Comparison of ENCODE assay signal across 12 cellular contexts in the genomic region with DNA sequence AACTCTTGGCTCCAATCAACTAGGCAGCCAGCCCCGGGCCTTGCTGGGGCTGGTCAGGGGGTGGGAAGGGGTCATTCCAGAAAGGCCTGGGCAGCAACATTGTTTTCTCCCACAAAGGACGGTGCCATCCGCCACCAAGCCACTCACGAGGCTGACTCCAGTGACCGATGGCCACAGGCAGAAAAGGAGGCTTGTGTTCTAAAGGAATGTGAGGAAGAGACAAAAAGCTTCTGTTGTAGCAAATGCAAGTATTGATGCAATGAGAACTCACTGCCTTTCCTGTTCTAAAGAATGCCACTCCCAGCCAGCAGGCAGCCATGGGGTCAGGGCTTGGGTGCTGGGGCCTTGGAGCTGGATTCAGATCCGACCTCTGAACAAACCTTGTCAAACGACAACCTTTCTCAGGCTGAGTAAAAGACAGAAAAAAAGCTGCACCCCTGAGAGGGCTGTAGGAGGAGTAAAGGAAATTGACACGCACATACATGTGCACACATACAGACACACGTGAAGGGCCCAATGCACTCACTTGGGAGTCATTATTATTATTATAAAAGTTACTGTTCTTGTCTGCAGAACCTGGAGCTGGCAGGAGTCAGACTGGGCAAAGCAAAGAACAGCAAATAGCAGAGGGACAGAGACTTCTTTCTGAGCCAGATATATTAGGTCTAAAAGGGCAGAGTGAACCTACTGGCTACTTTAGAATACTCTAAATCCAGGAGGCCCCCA. TPM values are rescaled to one million over a fixed set of nuclear protein-coding genes. Genes with fewer than 3 reads are reported as not detected.
DNase-seq lines count a peak whose midpoint lies in the region; ATAC-seq, FAIRE-seq and TF ChIP-seq lines count a peak whose summit lies in the region.
"Had no signal": no experiment of that assay in that cellular context is flagged by ENCODE, and none has a peak within 500 bp of the region (broad histone marks: within the 10 kb centered on the region; RNA-seq: fewer than 3 reads in every experiment).

No MANE protein-coding gene starts in this region.

- H4K20me1 ChIP-seq in astrocyte (ENCODE audit: insufficient read depth, low read length): no peaks in the 10 kb centered on the region

- no peak for FAIRE-seq in astrocyte (lab: Jason Lieb, UNC)

- H3K9me3 ChIP-seq in astrocyte (ENCODE audit: insufficient read depth, low read depth, low read length) (peaks cover 11% of the 10 kb centered on the region), suprapubic skin (peaks cover 5% of the 10 kb centered on the region)

- H3K4me3 Mint-ChIP-seq in activated CD8-positive, alpha-beta memory T cell treated with anti-CD3 and anti-CD28 coated beads, Interleukin-2, amount 10 ng/mL, durations not matched to agents 7 days and 5 days: no peak overlapping the region
- H3K4me3 Mint-ChIP-seq in astrocyte (ENCODE audit: unreplicated experiment): no peak overlapping the region

- H3K4me1 Mint-ChIP-seq in activated CD8-positive, alpha-beta memory T cell treated with anti-CD3 and anti-CD28 coated beads, Interleukin-2, amount 10 ng/mL, durations not matched to agents 7 days and 5 days: peaks cover 26% of the 10 kb centered on the region
- H3K4me1 Mint-ChIP-seq in astrocyte (ENCODE audit: low read depth, unreplicated experiment): peaks cover 23% of the 10 kb centered on the region

- H3K36me3 Mint-ChIP-seq in activated CD8-positive, alpha-beta memory T cell treated with anti-CD3 and anti-CD28 coated beads, Interleukin-2, amount 10 ng/mL, durations not matched to agents 7 days and 5 days: peaks cover 12% of the 10 kb centered on the region
- H3K36me3 Mint-ChIP-seq in astrocyte (ENCODE audit: low read depth, unreplicated experiment): peaks cover 6% of the 10 kb centered on the region

- DNase-seq in activated CD8-positive, alpha-beta memory T cell treated with anti-CD3 and anti-CD28 coated beads, Interleukin-2, amount 10 ng/mL, durations not matched to agents 7 days and 5 days: no peak
- no peak for DNase-seq in activated CD8-positive, alpha-beta memory T cell treated with anti-CD3 and anti-CD28 coated beads, Interleukin-2, amount 50 U/mL, for 48 hours
- DNase-seq in astrocyte (ENCODE audit: low read depth) (no peak), medulla oblongata (ENCODE audit: extremely low spot score) (peak; percentile 96), suprapubic skin (ENCODE audit: low spot score in 2 of 2) (peak in 1 of 2 donors; percentile 50), NCI-H1930 (lab: John Stamatoyannopoulos, UW) (no peak), epidermal melanocyte (ENCODE audit: insufficient read length, low spot score) (no peak)
- DNase-seq in activated CD4-positive, CD25-positive, alpha-beta regulatory T cell treated with anti-CD3 and anti-CD28 coated beads, Interleukin-2, amount 50 U/mL, for 72 hours: no peak
- DNase-seq: ACHN; activated CD4-positive, alpha-beta T cell treated with anti-CD3 and anti-CD28 coated beads, Interleukin-2, amount 50 U/mL, for 4 hours; effector CD8-positive, alpha-beta T cell had no signal

- CTCF ChIA-PET in activated CD8-positive, alpha-beta memory T cell treated with anti-CD3 and anti-CD28 coated beads, Interleukin-2, amount 10 ng/mL, durations not matched to agents 7 days and 5 days (lab: Charles Lee): interaction anchor here (1.1 to 5.4 kb wide), 5 partner anchors 14 to 159 kb away, joined by 3 to 30 read pairs (median 5); a partner anchor contains a TSS

- TF ChIP-seq POLR2A in suprapubic skin (IDR thresholded peaks at IDR 0.05): no peak

- H3K9me3 Mint-ChIP-seq in activated CD8-positive, alpha-beta memory T cell treated with anti-CD3 and anti-CD28 coated beads, Interleukin-2, amount 10 ng/mL, durations not matched to agents 7 days and 5 days (ENCODE audit: low read depth): peaks cover 9% of the 10 kb centered on the region
- peaks cover 18% of the 10 kb centered on the region for H3K9me3 Mint-ChIP-seq in astrocyte (ENCODE audit: unreplicated experiment)

- no peak for TF ChIP-seq EP300 in suprapubic skin (IDR thresholded peaks at IDR 0.05)

- H3K27ac ChIP-seq in astrocyte (ENCODE audit: low read depth, low read length): no peak overlapping the region
- H3K27ac ChIP-seq in suprapubic skin: peak overlapping the region; percentile 53
- H3K27ac ChIP-seq: RWPE1 had no signal

- peak overlapping the region; percentile 81 for H3K27ac Mint-ChIP-seq in activated CD8-positive, alpha-beta memory T cell treated with anti-CD3 and anti-CD28 coated beads, Interleukin-2, amount 10 ng/mL, durations not matched to agents 7 days and 5 days
- H3K27ac Mint-ChIP-seq in astrocyte (ENCODE audit: unreplicated experiment): peak overlapping the region; percentile 53

- no peak overlapping the region for H3K4me3 ChIP-seq in astrocyte (ENCODE audit: insufficient read depth, low read depth, low read length)
- no peak overlapping the region for H3K4me3 ChIP-seq in suprapubic skin

- no peak overlapping the region for H3K9ac ChIP-seq in astrocyte (ENCODE audit: low read length)

- no peaks in the 10 kb centered on the region for H3K79me2 ChIP-seq in astrocyte (ENCODE audit: insufficient read depth, low read length)

- H3K4me2 ChIP-seq in astrocyte (ENCODE audit: low read length): no peak overlapping the region

- peak; percentile 61 for ATAC-seq in activated CD8-positive, alpha-beta memory T cell treated with anti-CD3 and anti-CD28 coated beads, Interleukin-2, amount 10 ng/mL, durations not matched to agents 7 days and 5 days

- H3K27me3 ChIP-seq in astrocyte (ENCODE audit: insufficient read depth, low read length) (no peaks in the 10 kb centered on the region), suprapubic skin (no peaks in the 10 kb centered on the region)

- WGBS in suprapubic skin: 71% methylated on average over 9 of the region's 9 CpGs

- peak overlapping the region; percentile 45 for H2AFZ ChIP-seq in astrocyte (ENCODE audit: low read depth, low read length)

- H3K4me1 ChIP-seq in astrocyte (ENCODE audit: insufficient read depth, low read length) (peaks cover 11% of the 10 kb centered on the region), suprapubic skin (no peaks in the 10 kb centered on the region)

- H3K36me3 ChIP-seq in astrocyte (ENCODE audit: insufficient read depth, low read length): no peaks in the 10 kb centered on the region
- no peaks in the 10 kb centered on the region for H3K36me3 ChIP-seq in suprapubic skin

- no peaks in the 10 kb centered on the region for H3K27me3 Mint-ChIP-seq in activated CD8-positive, alpha-beta memory T cell treated with anti-CD3 and anti-CD28 coated beads, Interleukin-2, amount 10 ng/mL, durations not matched to agents 7 days and 5 days
- H3K27me3 Mint-ChIP-seq in astrocyte (ENCODE audit: low read depth, unreplicated experiment): no peaks in the 10 kb centered on the region

- TF ChIP-seq CTCF in astrocyte (IDR thresholded peaks at IDR 0.05; ENCODE audit: insufficient read depth, low read depth, low read length): no peak
- no peak for TF ChIP-seq CTCF in suprapubic skin (IDR thresholded peaks at IDR 0.05)

RNA-seq across cellular contexts. Expression of a gene that starts 13.9 kb away (rescaled TPM):
- 100 to 1,000 TPM in 1 of 2 experiments, 10 to 100 TPM in 1; 99.7 to 107 TPM for total RNA-seq in activated CD8-positive, alpha-beta memory T cell treated with anti-CD3 and anti-CD28 coated beads, Interleukin-2, amount 10 ng/mL, durations not matched to agents 7 days and 5 days
- total RNA-seq in astrocyte: 105 and 106 TPM in 2 replicates
- total RNA-seq in suprapubic skin: 100 to 1,000 TPM; 102 to 113 (median 107) TPM

RNA-seq across cellular contexts. Expression of a gene that starts 16.7 kb away (rescaled TPM):
- 1 to 10 TPM in 1 of 2 experiments, under 1 TPM in 1; 0.77 to 1.5 TPM for total RNA-seq in activated CD8-positive, alpha-beta memory T cell treated with anti-CD3 and anti-CD28 coated beads, Interleukin-2, amount 10 ng/mL, durations not matched to agents 7 days and 5 days
- total RNA-seq in astrocyte (1.0 and 2.0 TPM in 2 replicates), suprapubic skin (10 to 100 TPM; 11.4 to 16.5 (median 14.2) TPM)
